Comparison of ENCODE assay signal across 1 cellular context in the genomic region with DNA sequence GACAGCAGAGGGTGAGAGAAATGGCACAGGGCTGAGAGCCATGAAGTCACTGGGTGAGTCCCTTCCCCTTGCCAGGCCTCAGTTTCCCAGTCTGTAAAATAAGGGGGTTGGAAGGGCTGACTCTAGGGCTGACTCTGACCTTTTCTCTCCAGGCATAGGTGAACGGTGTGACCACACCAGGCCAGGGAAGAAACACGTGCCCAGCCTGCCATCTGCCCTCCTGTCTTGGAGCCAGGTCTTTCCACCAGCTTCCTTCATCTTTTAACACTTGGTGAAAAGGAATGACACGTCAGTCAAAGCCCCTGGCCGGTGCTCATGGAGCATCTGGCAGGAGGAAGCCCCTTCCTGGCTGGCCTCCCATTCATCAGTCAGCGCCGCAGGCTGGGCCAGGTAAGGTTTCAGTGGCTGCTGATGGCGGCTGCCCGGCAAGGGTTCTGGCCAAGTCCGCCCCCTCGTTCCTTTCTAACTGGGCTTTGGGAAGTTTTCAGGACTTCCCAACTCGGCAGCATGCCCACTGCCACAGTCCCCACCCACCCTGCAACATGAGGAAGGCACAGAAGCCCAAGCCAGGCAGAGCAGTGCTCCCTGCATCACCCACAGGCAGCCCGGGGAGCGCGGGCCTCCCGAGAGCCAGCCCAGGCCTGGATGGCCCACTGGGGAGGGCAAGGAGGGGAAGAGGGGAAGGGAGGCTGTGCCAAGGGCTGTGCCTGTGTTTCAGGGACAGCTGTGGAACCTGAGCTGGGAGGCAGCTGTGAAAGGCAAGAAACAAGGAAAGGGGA.
TF ChIP-seq lines count a peak whose summit lies in the region.

No MANE protein-coding gene starts in this region.

TF ChIP-seq in IMR-90, 13 proteins besides CTCF, POLR2A, EP300 and RAD21:
- no peak for TF ChIP-seq RFX5 (IDR thresholded peaks at IDR 0.05; ENCODE audit: low read depth, low read length)
- TF ChIP-seq NFE2L2 (IDR thresholded peaks at IDR 0.05; ENCODE audit: low read depth, low read length) = no peak
- TF ChIP-seq CEBPB (IDR thresholded peaks at IDR 0.05; ENCODE audit: low read depth, low read length) = no peak
- TF ChIP-seq, protein P1, sequence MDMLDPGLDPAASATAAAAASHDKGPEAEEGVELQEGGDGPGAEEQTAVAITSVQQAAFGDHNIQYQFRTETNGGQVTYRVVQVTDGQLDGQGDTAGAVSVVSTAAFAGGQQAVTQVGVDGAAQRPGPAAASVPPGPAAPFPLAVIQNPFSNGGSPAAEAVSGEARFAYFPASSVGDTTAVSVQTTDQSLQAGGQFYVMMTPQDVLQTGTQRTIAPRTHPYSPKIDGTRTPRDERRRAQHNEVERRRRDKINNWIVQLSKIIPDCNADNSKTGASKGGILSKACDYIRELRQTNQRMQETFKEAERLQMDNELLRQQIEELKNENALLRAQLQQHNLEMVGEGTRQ (IDR thresholded peaks at IDR 0.05; ENCODE audit: low read depth, low read length) = no peak
- no peak for TF ChIP-seq SMC3 (IDR thresholded peaks at IDR 0.05; ENCODE audit: low read depth, low read length)
- TF ChIP-seq MAZ (IDR thresholded peaks at IDR 0.05; ENCODE audit: borderline replicate concordance, low read depth, low read length) = no peak
- no peak for TF ChIP-seq CHD1 (IDR thresholded peaks at IDR 0.05; ENCODE audit: low read depth, low read length)
- no peak for TF ChIP-seq FOS (IDR thresholded peaks at IDR 0.05; ENCODE audit: low read depth, low read length)
- TF ChIP-seq BHLHE40 (IDR thresholded peaks at IDR 0.05; ENCODE audit: low read depth, low read length) = no peak
- TF ChIP-seq RCOR1 (IDR thresholded peaks at IDR 0.05; ENCODE audit: insufficient replicate concordance, low read length) = no peak
- TF ChIP-seq, protein P2, sequence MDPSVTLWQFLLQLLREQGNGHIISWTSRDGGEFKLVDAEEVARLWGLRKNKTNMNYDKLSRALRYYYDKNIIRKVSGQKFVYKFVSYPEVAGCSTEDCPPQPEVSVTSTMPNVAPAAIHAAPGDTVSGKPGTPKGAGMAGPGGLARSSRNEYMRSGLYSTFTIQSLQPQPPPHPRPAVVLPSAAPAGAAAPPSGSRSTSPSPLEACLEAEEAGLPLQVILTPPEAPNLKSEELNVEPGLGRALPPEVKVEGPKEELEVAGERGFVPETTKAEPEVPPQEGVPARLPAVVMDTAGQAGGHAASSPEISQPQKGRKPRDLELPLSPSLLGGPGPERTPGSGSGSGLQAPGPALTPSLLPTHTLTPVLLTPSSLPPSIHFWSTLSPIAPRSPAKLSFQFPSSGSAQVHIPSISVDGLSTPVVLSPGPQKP (IDR thresholded peaks at IDR 0.05; ENCODE audit: borderline replicate concordance, low read depth, low read length) = no peak
- no peak for TF ChIP-seq MAFK (IDR thresholded peaks at IDR 0.05; ENCODE audit: low read depth, low read length)
- TF ChIP-seq MXI1 (IDR thresholded peaks at IDR 0.05; ENCODE audit: borderline replicate concordance, low read depth, low read length) = no peak
